8 cellular contexts compared by ENCODE assay signal in the genomic region with DNA sequence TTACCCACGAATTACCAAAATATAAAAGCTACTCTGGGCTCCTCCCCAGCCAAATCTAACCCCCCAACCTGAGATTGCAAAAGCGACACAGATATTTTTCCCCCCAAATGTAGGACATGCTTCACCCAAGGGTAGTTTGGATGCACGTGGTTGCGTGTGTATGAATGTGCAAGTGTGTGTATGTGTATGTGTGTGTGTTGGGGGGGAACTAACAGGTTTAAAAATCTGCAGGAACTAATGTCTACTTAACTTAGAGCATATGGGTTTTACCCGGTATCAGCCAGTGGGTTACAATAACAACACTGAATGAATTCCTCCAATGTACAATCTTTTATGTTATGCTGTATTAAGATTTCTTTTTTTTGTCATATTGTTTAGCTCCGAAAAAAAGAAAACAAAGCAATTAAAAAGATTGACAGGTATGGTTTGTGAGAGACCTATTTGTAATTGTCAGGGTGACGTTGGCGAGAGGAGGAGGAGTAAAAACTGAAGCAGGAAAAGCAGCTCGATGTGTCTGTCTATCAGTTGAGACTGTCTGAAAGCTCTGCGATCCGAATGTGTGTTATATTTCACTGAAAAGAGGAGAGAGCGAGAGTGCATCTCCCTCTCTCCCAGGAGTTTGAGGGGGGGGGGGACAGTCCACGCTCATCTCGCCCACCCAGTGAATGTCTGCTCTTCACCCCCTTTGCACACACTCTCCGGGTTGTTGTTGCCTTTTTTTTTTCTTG. TPM values are rescaled to one million over a fixed set of nuclear protein-coding genes. Genes with fewer than 3 reads are reported as not detected.
DNase-seq lines count a peak whose midpoint lies in the region; ATAC-seq, FAIRE-seq and TF ChIP-seq lines count a peak whose summit lies in the region.

A gene with protein sequence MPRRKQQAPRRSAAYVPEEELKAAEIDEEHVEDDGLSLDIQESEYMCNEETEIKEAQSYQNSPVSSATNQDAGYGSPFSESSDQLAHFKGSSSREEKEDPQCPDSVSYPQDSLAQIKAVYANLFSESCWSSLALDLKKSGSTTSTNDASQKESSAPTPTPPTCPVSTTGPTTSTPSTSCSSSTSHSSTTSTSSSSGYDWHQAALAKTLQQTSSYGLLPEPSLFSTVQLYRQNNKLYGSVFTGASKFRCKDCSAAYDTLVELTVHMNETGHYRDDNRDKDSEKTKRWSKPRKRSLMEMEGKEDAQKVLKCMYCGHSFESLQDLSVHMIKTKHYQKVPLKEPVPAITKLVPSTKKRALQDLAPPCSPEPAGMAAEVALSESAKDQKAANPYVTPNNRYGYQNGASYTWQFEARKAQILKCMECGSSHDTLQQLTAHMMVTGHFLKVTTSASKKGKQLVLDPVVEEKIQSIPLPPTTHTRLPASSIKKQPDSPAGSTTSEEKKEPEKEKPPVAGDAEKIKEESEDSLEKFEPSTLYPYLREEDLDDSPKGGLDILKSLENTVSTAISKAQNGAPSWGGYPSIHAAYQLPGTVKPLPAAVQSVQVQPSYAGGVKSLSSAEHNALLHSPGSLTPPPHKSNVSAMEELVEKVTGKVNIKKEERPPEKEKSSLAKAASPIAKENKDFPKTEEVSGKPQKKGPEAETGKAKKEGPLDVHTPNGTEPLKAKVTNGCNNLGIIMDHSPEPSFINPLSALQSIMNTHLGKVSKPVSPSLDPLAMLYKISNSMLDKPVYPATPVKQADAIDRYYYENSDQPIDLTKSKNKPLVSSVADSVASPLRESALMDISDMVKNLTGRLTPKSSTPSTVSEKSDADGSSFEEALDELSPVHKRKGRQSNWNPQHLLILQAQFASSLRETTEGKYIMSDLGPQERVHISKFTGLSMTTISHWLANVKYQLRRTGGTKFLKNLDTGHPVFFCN (N-terminal part only) (plus strand): TSS at position 524 of the 728 bp plus-strand sequence. CDS start 1,080 bp downstream, outside the sequence.

- in situ Hi-C loops in SK-MEL-5 (cut with HindIII; ENCODE audit: low pct_unique_long_range_greater_than_20kb, low sequenced_read_pairs), result no loop called here

- H3K36me3 ChIP-seq in osteoblast (ENCODE audit: insufficient read depth, low read length), result no peaks in the 10 kb centered on the region

- FAIRE-seq in GM12891 (lab: Jason Lieb, UNC), result peak; percentile 92

- no peaks in the 10 kb centered on the region for H3K27me3 ChIP-seq in osteoblast (ENCODE audit: insufficient read depth, low read length)

- TF ChIP-seq POLR2A in GM12891 (IDR thresholded peaks at IDR 0.05; ENCODE audit: low read depth, low read length), result 0 out of 2 replicates have a peak, but pooled peaks have one; percentile 57

- no peak for TF ChIP-seq CTCF in osteoblast (IDR thresholded peaks at IDR 0.05; ENCODE audit: extremely low read depth, low read depth, low read length)

- intact Hi-C loops in Right ventricle myocardium superior (cut with DNase I), result no loop called here

- H3K4me1 ChIP-seq in osteoblast (ENCODE audit: insufficient read depth, low read length), result peaks cover 42% of the 10 kb centered on the region

- DNase-seq in GM12891 (ENCODE audit: insufficient read length, low spot score), result no peak
- peak; percentile 67 for DNase-seq in NCI-H1048 (lab: John Stamatoyannopoulos, UW)
- peak; percentile 85 for DNase-seq in SK-MEL-5 (ENCODE audit: low read depth, low spot score)
- DNase-seq in amniotic epithelial cell (ENCODE audit: low read depth), result peak; percentile 94
- no peak for DNase-seq in Right ventricle myocardium superior
- DNase-seq in osteoblast (ENCODE audit: insufficient read length, low spot score, missing footprints), result peak; percentile 99
- no peak for DNase-seq in UCSD-AML1 (lab: John Stamatoyannopoulos, UW; ENCODE audit: unreplicated experiment)

- H3K27ac ChIP-seq in osteoblast (ENCODE audit: low read depth, low read length), result peak within 1 kb of the TSS; percentile 67

- peak; percentile 28 for ATAC-seq in HG02610 (IDR thresholded peaks at IDR 0.05; ENCODE audit: unreplicated experiment)
- peak; percentile 57 for ATAC-seq in Right ventricle myocardium superior (ENCODE audit: poor library complexity)

- peak within 1 kb of the TSS; percentile 92 for H3K4me3 ChIP-seq in osteoblast (ENCODE audit: insufficient read depth, low read length)

- H4K20me1 ChIP-seq in osteoblast (ENCODE audit: insufficient read depth, low read length), result peaks cover 22% of the 10 kb centered on the region

- H3K9me3 ChIP-seq in osteoblast (ENCODE audit: low read depth, low read length), result no peaks in the 10 kb centered on the region

- H3K4me2 ChIP-seq in osteoblast (ENCODE audit: insufficient read depth, low read length), result peak within 1 kb of the TSS; percentile 97

- peak within 1 kb of the TSS; percentile 93 for H2AFZ ChIP-seq in osteoblast (ENCODE audit: low read length)

- peaks cover 56% of the 10 kb centered on the region for H3K79me2 ChIP-seq in osteoblast (ENCODE audit: insufficient read depth, low read length)

TF ChIP-seq in GM12891, 5 proteins besides CTCF, POLR2A, EP300 and RAD21:
- TF ChIP-seq POU2F2 (IDR thresholded peaks at IDR 0.05; ENCODE audit: low read depth, low read length) (0 out of 2 replicates have a peak, but pooled peaks have one; percentile 26), TAF1 (IDR thresholded peaks at IDR 0.05; ENCODE audit: low read depth, low read length) (peak; percentile 75), POLR2AphosphoS5 (IDR thresholded peaks at IDR 0.05; ENCODE audit: low read depth, low read length) (peak; percentile 25; the same call in 1 of the 2 replicates), SPI1 (IDR thresholded peaks at IDR 0.05; ENCODE audit: low read depth, low read length) (no peak), PAX5 (IDR thresholded peaks at IDR 0.05; ENCODE audit: insufficient read depth, low read length, severe bottlenecking) (no peak)

RNA-seq across cellular contexts. Expression of the gene that starts here (rescaled TPM):
- 3.3 TPM for polyA plus RNA-seq in GM12891 (2012; ENCODE audit: low read depth, missing spikeins)
- total RNA-seq in SK-MEL-5 (2014; rRNA removed; shearing (Covaris generic)), result 3.0 and 4.1 TPM in 2 replicates
- polyA plus RNA-seq in SK-MEL-5 (2015; cell fraction: cytosol; rRNA removed), result 8.6 and 12.7 TPM in 2 replicates
- 4.9 and 7.5 TPM in 2 replicates for polyA plus RNA-seq in SK-MEL-5 (2015; cell fraction: nucleus; rRNA removed)
- total RNA-seq in Right ventricle myocardium superior (24.0 TPM), osteoblast (8.5 and 10.5 TPM in 2 replicates)

Comparison
In these comparisons a context has a peak if more than half of its experiments do, and no peak if none do; other contexts are left out.
1. DNase-seq: peak in NCI-H1048 (single experiment), SK-MEL-5 (single experiment), amniotic epithelial cell (single experiment) and osteoblast (single experiment); none in GM12891 (single experiment), Right ventricle myocardium superior (single experiment) and UCSD-AML1 (single experiment).